ENCODE assay signal across 8 cellular contexts in the genomic region with DNA sequence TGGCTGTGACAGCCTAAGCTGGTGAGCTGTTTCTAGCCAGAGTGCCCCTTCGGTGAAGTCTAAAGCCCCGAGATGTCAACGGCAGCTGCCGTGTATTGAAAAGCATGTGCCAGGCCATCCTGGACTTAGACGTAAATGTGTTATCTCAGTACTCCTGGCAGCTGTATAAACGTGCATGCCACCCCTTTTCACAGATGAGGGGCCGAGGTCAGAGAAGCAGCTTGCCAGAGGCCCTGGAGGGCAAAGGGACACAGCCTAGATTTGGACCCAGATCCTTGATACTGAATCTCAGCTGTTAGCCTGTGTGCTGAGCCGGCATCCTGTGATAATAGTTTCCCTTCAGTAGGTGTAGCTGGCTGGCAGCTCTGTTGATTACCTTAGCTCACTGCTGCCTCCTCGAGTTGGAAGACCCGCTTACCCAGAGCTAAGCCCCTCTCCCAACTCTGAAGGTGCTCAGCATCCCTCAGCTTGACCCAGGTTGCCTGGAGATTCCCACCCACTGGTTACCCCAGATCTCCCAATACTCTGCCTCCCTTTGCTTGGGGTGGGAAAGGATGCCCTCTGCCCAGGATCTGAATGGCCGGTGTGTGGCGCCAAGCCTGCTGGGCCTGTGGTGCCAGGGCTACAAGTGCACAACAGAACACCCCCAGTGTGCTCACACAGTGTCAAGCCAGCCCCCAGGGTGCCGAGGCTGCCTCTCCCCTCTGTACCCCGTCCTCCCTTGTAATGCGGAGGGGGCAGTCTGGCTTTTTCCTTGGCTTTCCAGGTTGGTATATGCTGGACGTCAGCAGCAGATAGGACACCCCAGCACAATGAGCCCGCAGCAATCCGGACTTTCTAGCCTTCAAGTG. TPM values are rescaled to one million over a fixed set of nuclear protein-coding genes. Genes with fewer than 3 reads are reported as not detected.
DNase-seq lines count a peak whose midpoint lies in the region; ATAC-seq and TF ChIP-seq lines count a peak whose summit lies in the region.

No MANE protein-coding gene starts in this region.

- CTCF ChIA-PET in RWPE1 (lab: Yijun Ruan, JAX), result interaction anchor here (0.6 to 1.4 kb wide), 4 partner anchors 23 to 174 kb away, joined by 3 to 11 read pairs (median 6); no protein-coding TSS in a partner anchor

- TF ChIP-seq CTCF in RWPE1 (conservative IDR thresholded peaks at IDR 0.05; ENCODE audit: low read depth) (peak; percentile 57), adrenal gland (IDR thresholded peaks at IDR 0.05) (no peak)

- ATAC-seq in GM21717 (IDR thresholded peaks at IDR 0.05; ENCODE audit: unreplicated experiment) (peak; percentile 2), HG02973 (IDR thresholded peaks at IDR 0.05; ENCODE audit: unreplicated experiment) (no peak), GM21515 (IDR thresholded peaks at IDR 0.05; ENCODE audit: unreplicated experiment) (no peak)

- DNase-seq in RWPE1 (ENCODE audit: low spot score), result no peak
- DNase-seq in adrenal gland, result peak in 4 of 7 donors; percentile 23 to 70 (median 36)
- DNase-seq in iPS-NIHi11 (ENCODE audit: low spot score), result peak; percentile 44
- peak; percentile 58 for DNase-seq in stimulated activated CD4-positive, alpha-beta T cell treated with anti-CD3 and anti-CD28 coated beads, Interleukin-15, amount 100 ng/mL, for 24 hours

- H3K4me2 ChIP-seq in BLaER1, result peak overlapping the region; percentile 99

- peak overlapping the region; percentile 87 for H3K27ac ChIP-seq in BLaER1
- peak overlapping the region; percentile 95 for H3K27ac ChIP-seq in RWPE1
- H3K27ac ChIP-seq in adrenal gland, result peak overlapping the region; percentile 86 to 96 (median 95)

- no peaks in the 10 kb centered on the region for H4K20me1 ChIP-seq in BLaER1

- H3K4me3 ChIP-seq in BLaER1 (peak overlapping the region; percentile 89), adrenal gland (peak overlapping the region in 3 of 4 donors; percentile 70 to 75 (median 73))

- 35 to 44% (median 40%) methylated on average over 11 to 18 of the region's 18 CpGs for WGBS in adrenal gland, 4 donors

- TF ChIP-seq POLR2A in adrenal gland (IDR thresholded peaks at IDR 0.05), result no peak

- H3K4me1 ChIP-seq in BLaER1, result peaks cover 54% of the 10 kb centered on the region
- peaks cover 25 to 39% of the 10 kb centered on the region in 2 donors for H3K4me1 ChIP-seq in adrenal gland (replicated peaks in 1 of 2)

- peak overlapping the region; percentile 85 for H3K9ac ChIP-seq in BLaER1

- POLR2A ChIA-PET in RWPE1 (lab: Yijun Ruan, JAX; ENCODE audit: low non-redundant PET), result interaction anchor here (0.8 to 2.1 kb wide), 2 partner anchors 16 to 30 kb away, joined by 5 to 11 read pairs; no protein-coding TSS in a partner anchor

- H3K27me3 ChIP-seq in BLaER1, result peaks cover 15% of the 10 kb centered on the region
- H3K27me3 ChIP-seq in adrenal gland, result no peaks in the 10 kb centered on the region

- no peaks in the 10 kb centered on the region for H3K9me3 ChIP-seq in BLaER1
- no peaks in the 10 kb centered on the region for H3K9me3 ChIP-seq in adrenal gland (replicated peaks in 1 of 3)

- no peaks in the 10 kb centered on the region for H3K36me3 ChIP-seq in BLaER1
- H3K36me3 ChIP-seq in adrenal gland (replicated peaks in 1 of 2), result no peaks in the 10 kb centered on the region

- intact Hi-C loops in adrenal gland (cut with DNase I), result no loop called here

RNA-seq across cellular contexts. Expression of a gene that starts 59.8 kb away (rescaled TPM):
- under 1 TPM in 3 of 8 donors, not detected in 5; 0.07 to 0.24 (median 0.13) TPM for total RNA-seq in adrenal gland
- polyA plus RNA-seq in adrenal gland, result under 1 TPM in 1 of 3 donors, not detected in 2; 0.16 TPM
